ENCODE assay signal across 1 cellular context in genomic region chr12:116542345-116542950, GRCh38.
TF ChIP-seq lines count a peak whose summit lies in the region.

No MANE protein-coding gene starts in this region.

TF ChIP-seq in K562, 482 proteins besides CTCF, POLR2A, EP300 and RAD21 (continued from another document and continues in another):
- TF ChIP-seq ZNF655 (CRISPR knock-in tag; IDR thresholded peaks at IDR 0.05), result no peak
- 0 out of 2 replicates have a peak, but pooled peaks have one; percentile 25 for TF ChIP-seq GABPA (tag; conservative IDR thresholded peaks at IDR 0.05; ENCODE audit: low read depth)
- no peak for TF ChIP-seq ZNF644 (tag; IDR thresholded peaks at IDR 0.05; ENCODE audit: low read depth)
- no peak for TF ChIP-seq JUNB (CRISPR knock-in tag; conservative IDR thresholded peaks at IDR 0.05)
- no peak for TF ChIP-seq NR2C2 (CRISPR knock-in tag; IDR thresholded peaks at IDR 0.05)
- peak; percentile 57; the same call in 1 of the 2 replicates for TF ChIP-seq NR2C2 (tag; IDR thresholded peaks at IDR 0.05)
- peak; percentile 63 for TF ChIP-seq ATF3 (IDR thresholded peaks at IDR 0.05)
- no peak for TF ChIP-seq ATF3 (CRISPR knock-in tag; conservative IDR thresholded peaks at IDR 0.05)
- no peak for TF ChIP-seq ZNF398 (CRISPR knock-in tag; IDR thresholded peaks at IDR 0.05)
- TF ChIP-seq HOMEZ (CRISPR knock-in tag; IDR thresholded peaks at IDR 0.05), result no peak
- no peak for TF ChIP-seq USF1 (CRISPR knock-in tag; IDR thresholded peaks at IDR 0.05)
- 0 out of 2 replicates have a peak, but pooled peaks have one; percentile 14 for TF ChIP-seq CTBP1 (IDR thresholded peaks at IDR 0.05; ENCODE audit: borderline replicate concordance)
- no peak for TF ChIP-seq LEF1 (IDR thresholded peaks at IDR 0.05)
- peak; percentile 56 to 58; a peak in 2 of 4 replicates for TF ChIP-seq NRF1 (conservative IDR thresholded peaks at IDR 0.05 in 1 of 2, IDR thresholded peaks at IDR 0.05 in 1 of 2)
- no peak for TF ChIP-seq MEF2A (IDR thresholded peaks at IDR 0.05; ENCODE audit: control insufficient read depth, low read depth, low read length)
- no peak for TF ChIP-seq NR2C1 (IDR thresholded peaks at IDR 0.05)
- peak; percentile 35; the same call in 1 of the 2 replicates for TF ChIP-seq NR2C1 (tag; IDR thresholded peaks at IDR 0.05)
- no peak for TF ChIP-seq CHD1 (IDR thresholded peaks at IDR 0.05; ENCODE audit: low read length)
- peak; percentile 92 for TF ChIP-seq ZNF121 (CRISPR knock-in tag; conservative IDR thresholded peaks at IDR 0.05)
- TF ChIP-seq GTF2B (IDR thresholded peaks at IDR 0.05; ENCODE audit: extremely low read depth, insufficient read length), result no peak
- no peak; the same call in 1 of the 2 replicates for TF ChIP-seq EP400 (IDR thresholded peaks at IDR 0.05)
- no peak for TF ChIP-seq ZNF175 (CRISPR knock-in tag; IDR thresholded peaks at IDR 0.05; ENCODE audit: low read depth)
- no peak for TF ChIP-seq ZBTB26 (CRISPR knock-in tag; IDR thresholded peaks at IDR 0.05)
- TF ChIP-seq BRD9 (IDR thresholded peaks at IDR 0.05; ENCODE audit: low read depth, partially characterized antibody), result no peak
- peak; percentile 59; the same call in 1 of the 2 replicates for TF ChIP-seq JUND (IDR thresholded peaks at IDR 0.05; ENCODE audit: borderline replicate concordance, low read depth, low read length)
- TF ChIP-seq JUND (tag; IDR thresholded peaks at IDR 0.05; ENCODE audit: borderline replicate concordance, low read depth, low read length), result no peak; the same call in 2 of the 3 replicates
- no peak for TF ChIP-seq ETS1 (conservative IDR thresholded peaks at IDR 0.05; ENCODE audit: control insufficient read depth, low read depth, low read length)
- no peak for TF ChIP-seq ZNF395 (CRISPR knock-in tag; IDR thresholded peaks at IDR 0.05)
- peak; percentile 32; the same call in 1 of the 2 replicates for TF ChIP-seq ZNF592 (IDR thresholded peaks at IDR 0.05)
- no peak for TF ChIP-seq RBM15 (IDR thresholded peaks at IDR 0.05; ENCODE audit: insufficient read depth, low read length)
- no peak for TF ChIP-seq ZKSCAN3 (CRISPR knock-in tag; IDR thresholded peaks at IDR 0.05)
- no peak for TF ChIP-seq OTX1 (CRISPR knock-in tag; IDR thresholded peaks at IDR 0.05)
- TF ChIP-seq FOSL1 (tag; conservative IDR thresholded peaks at IDR 0.05), result peak; percentile 69; the same call in 1 of the 2 replicates
- peak; percentile 33 for TF ChIP-seq RBM25 (IDR thresholded peaks at IDR 0.05; ENCODE audit: low read depth, low read length, severe bottlenecking)
- TF ChIP-seq HMBOX1 (IDR thresholded peaks at IDR 0.05), result peak; percentile 87
- TF ChIP-seq YY1 (IDR thresholded peaks at IDR 0.05; ENCODE audit: borderline replicate concordance in 1 of 3, control insufficient read depth in 1 of 3, extremely low read depth in 1 of 3, insufficient read depth in 3 of 3, insufficient read length in 1 of 3, insufficient replicate concordance in 2 of 3, low read depth in 1 of 3, low read length in 2 of 3), result peak in 2 of 3 experiments; percentile 55 to 85
- no peak for TF ChIP-seq ZBTB43 (CRISPR knock-in tag; IDR thresholded peaks at IDR 0.05)
- TF ChIP-seq POLR3A (IDR thresholded peaks at IDR 0.05; ENCODE audit: borderline replicate concordance, extremely low read depth, insufficient read depth, insufficient read length), result no peak
